Comparison of ENCODE assay signal across 18 cellular contexts in the genomic region with DNA sequence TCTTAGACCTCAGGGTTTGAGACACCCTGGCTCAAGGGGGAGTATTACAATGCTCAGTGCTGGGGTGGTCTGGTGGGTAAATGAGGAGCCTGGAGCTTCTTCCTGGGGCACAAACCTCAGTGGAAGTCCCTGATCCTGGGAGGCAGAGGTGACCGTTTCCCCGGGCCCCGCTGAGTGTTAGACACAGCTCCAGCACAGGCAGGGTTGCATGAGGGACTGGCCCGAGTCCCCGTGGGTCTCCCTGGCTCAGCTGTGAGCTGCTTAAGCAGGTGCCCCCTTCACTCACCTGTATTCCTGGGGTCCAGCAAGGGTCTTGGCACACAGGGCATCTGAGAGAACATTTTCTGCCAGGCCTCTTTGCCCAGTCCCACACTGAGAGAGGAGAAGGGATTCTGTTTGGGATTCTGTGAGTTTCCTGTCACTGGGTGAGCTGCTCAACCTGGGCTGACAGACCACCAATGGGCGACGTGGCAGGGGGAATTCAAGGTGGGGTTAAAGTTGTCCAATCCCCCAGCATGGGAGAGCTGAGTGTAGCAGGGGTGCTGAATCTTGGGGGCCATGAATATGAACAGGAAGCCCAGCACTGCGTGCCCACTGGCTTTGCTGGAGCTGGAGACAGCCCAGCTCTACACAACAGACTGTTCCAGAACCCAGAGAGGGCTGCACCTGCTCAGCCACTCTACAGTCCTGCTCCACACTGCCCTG. TPM values are rescaled to one million over a fixed set of nuclear protein-coding genes. Genes with fewer than 3 reads are reported as not detected.
A peak's percentile ranks its signal among the peaks of the same experiment; 100 is the strongest.
DNase-seq lines count a peak whose midpoint lies in the region; ATAC-seq, FAIRE-seq and TF ChIP-seq lines count a peak whose summit lies in the region.
"Had no signal": no experiment of that assay in that cellular context is flagged by ENCODE, and none has a peak within 500 bp of the region (broad histone marks: within the 10 kb centered on the region; RNA-seq: fewer than 3 reads in every experiment).

No MANE protein-coding gene starts in this region.

- no peaks in the 10 kb centered on the region for H4K20me1 ChIP-seq in BLaER1

- FAIRE-seq in H54 (lab: Jason Lieb, UNC): no peak
- FAIRE-seq: kidney had no signal

- H2BK12ac ChIP-seq in mesenchymal stem cell (ENCODE audit: low read length in 2 of 2): peak overlapping the region; percentile 49 to 79

- TF ChIP-seq POLR2A in H54 (IDR thresholded peaks at IDR 0.05; ENCODE audit: low read depth, low read length): no peak

- ATAC-seq in activated B cell treated with CpG ODN at 0.5 μM for 24 hours (ENCODE audit: low read depth) (no peak), HG03342 (IDR thresholded peaks at IDR 0.05; ENCODE audit: unreplicated experiment) (no peak)

- 94% methylated on average over 8 of the region's 8 CpGs for WGBS in mesenchymal stem cell

- POLR2A ChIA-PET in CD4-positive, alpha-beta memory T cell (lab: Charles Lee; ENCODE audit: partially characterized antibody): interaction anchor here (0.6 to 21.8 kb wide), 3 partner anchors 14 to 34 kb away, joined by 4 to 368 read pairs (median 17); a partner anchor contains a TSS
- POLR2A ChIA-PET in activated B cell treated with CpG ODN at 0.5 μM for 24 hours (lab: Charles Lee): interaction anchor here (0.9 to 17.8 kb wide), 8 partner anchors 19 to 87 kb away, joined by 3 to 1996 read pairs (median 6); a partner anchor contains a TSS

- H3K4me2 ChIP-seq in BLaER1 (peak overlapping the region; percentile 29), mesenchymal stem cell (ENCODE audit: low read length, poor library complexity, severe bottlenecking) (no peak overlapping the region)
- H3K4me2 ChIP-seq: smooth muscle cell had no signal

- H3K4ac ChIP-seq in mesenchymal stem cell (ENCODE audit: low read depth in 1 of 2, low read length in 2 of 2): peak overlapping the region in 1 of 2 experiments; percentile 29

- H2BK120ac ChIP-seq in mesenchymal stem cell (ENCODE audit: low read depth, low read length): peak overlapping the region; percentile 52

- peak overlapping the region; percentile 36 for H4K8ac ChIP-seq in mesenchymal stem cell (ENCODE audit: low read length)

- no peak overlapping the region for H2AK5ac ChIP-seq in mesenchymal stem cell (ENCODE audit: low read length, severe bottlenecking)

- H3K4me3 Mint-ChIP-seq in CD4-positive, alpha-beta memory T cell: peak overlapping the region in 1 of 8 donors; percentile 52
- no peak overlapping the region for H3K4me3 Mint-ChIP-seq in activated B cell treated with CpG ODN at 0.5 μM for 24 hours

- peak overlapping the region; percentile 21 to 70 for H3K18ac ChIP-seq in mesenchymal stem cell (ENCODE audit: low read depth in 1 of 2, low read length in 2 of 2)

- H3K14ac ChIP-seq in mesenchymal stem cell (ENCODE audit: low read length in 2 of 2): no peak overlapping the region

- H3K9ac ChIP-seq in BLaER1 (peak overlapping the region; percentile 57; the same call in 1 of the 2 replicates), mesenchymal stem cell (ENCODE audit: low read length) (no peak overlapping the region)

- no peaks in the 10 kb centered on the region for H3K9me3 Mint-ChIP-seq in CD4-positive, alpha-beta memory T cell
- no peaks in the 10 kb centered on the region for H3K9me3 Mint-ChIP-seq in activated B cell treated with CpG ODN at 0.5 μM for 24 hours

- H3K4me3 ChIP-seq in BLaER1 (no peak overlapping the region), mesenchymal stem cell (ENCODE audit: insufficient read depth in 1 of 2, low read depth in 1 of 2, low read length in 2 of 2) (no peak overlapping the region)
- H3K4me3 ChIP-seq in CD4-positive, alpha-beta memory T cell (ENCODE audit: low read length in 2 of 2): no peak overlapping the region
- H3K4me3 ChIP-seq: dorsolateral prefrontal cortex, esophagus muscularis mucosa, smooth muscle cell, vagina had no signal

- H2BK15ac ChIP-seq in mesenchymal stem cell (ENCODE audit: low read depth, poor library complexity, severe bottlenecking): peak overlapping the region; percentile 80

- H2BK5ac ChIP-seq in mesenchymal stem cell (ENCODE audit: low read depth, low read length, poor library complexity, severe bottlenecking): no peak overlapping the region

- no peak for DNase-seq in CD4-positive, alpha-beta memory T cell
- DNase-seq in activated B cell treated with CpG ODN at 0.5 μM for 24 hours: no peak
- DNase-seq in mesenchymal stem cell: no peak
- DNase-seq in ureter (ENCODE audit: low spot score): no peak
- DNase-seq in H54 (ENCODE audit: insufficient read length, low spot score): no peak
- DNase-seq: brain microvascular endothelial cell; dorsolateral prefrontal cortex; GDM1; kidney; MM.1S; NCI-H1930; NCI-H524; stimulated activated naive CD4-positive, alpha-beta T cell had no signal

- no peak overlapping the region for H3K23ac ChIP-seq in mesenchymal stem cell (ENCODE audit: low read length in 2 of 2)

- no peak overlapping the region for H2AFZ ChIP-seq in mesenchymal stem cell (ENCODE audit: low read depth, low read length)

- H3K79me1 ChIP-seq in mesenchymal stem cell (replicated peaks; ENCODE audit: low read length, poor library complexity, severe bottlenecking): no peaks in the 10 kb centered on the region

- H3K27me3 ChIP-seq in BLaER1 (no peaks in the 10 kb centered on the region), mesenchymal stem cell (ENCODE audit: control insufficient read depth in 1 of 2, insufficient read depth in 1 of 2, low read length in 2 of 2) (no peaks in the 10 kb centered on the region)
- no peaks in the 10 kb centered on the region for H3K27me3 ChIP-seq in CD4-positive, alpha-beta memory T cell (ENCODE audit: insufficient read depth, low read length)
- H3K27me3 ChIP-seq: brain microvascular endothelial cell, dorsolateral prefrontal cortex, esophagus muscularis mucosa, vagina had no signal

- peak overlapping the region; percentile 52 to 92 (median 84) for H3K27ac Mint-ChIP-seq in CD4-positive, alpha-beta memory T cell
- peak overlapping the region; percentile 77 for H3K27ac Mint-ChIP-seq in activated B cell treated with CpG ODN at 0.5 μM for 24 hours

- H3K36me3 Mint-ChIP-seq in CD4-positive, alpha-beta memory T cell: no peaks in the 10 kb centered on the region
- H3K36me3 Mint-ChIP-seq in activated B cell treated with CpG ODN at 0.5 μM for 24 hours (ENCODE audit: low read depth): no peaks in the 10 kb centered on the region

- H3K4me1 Mint-ChIP-seq in CD4-positive, alpha-beta memory T cell: peaks cover 20 to 56% (median 39%) of the 10 kb centered on the region in 4 donors
- H3K4me1 Mint-ChIP-seq in activated B cell treated with CpG ODN at 0.5 μM for 24 hours: peaks cover 62% of the 10 kb centered on the region

- H4K91ac ChIP-seq in mesenchymal stem cell (ENCODE audit: low read length): peak overlapping the region; percentile 52

- H3K27me3 Mint-ChIP-seq in CD4-positive, alpha-beta memory T cell: no peaks in the 10 kb centered on the region
- H3K27me3 Mint-ChIP-seq in activated B cell treated with CpG ODN at 0.5 μM for 24 hours: no peaks in the 10 kb centered on the region

- H3K4me1 ChIP-seq in BLaER1 (peaks cover 81% of the 10 kb centered on the region), mesenchymal stem cell (ENCODE audit: control insufficient read depth, insufficient read depth, low read depth, low read length) (peaks cover 12% of the 10 kb centered on the region)
- H3K4me1 ChIP-seq in CD4-positive, alpha-beta memory T cell (ENCODE audit: insufficient read depth, low read length): peaks cover 36% of the 10 kb centered on the region

- intact Hi-C loops in CD4-positive, alpha-beta memory T cell (cut with micrococcal nuclease): no loop called here
- intact Hi-C loops in activated B cell treated with CpG ODN at 0.5 μM for 24 hours (cut with micrococcal nuclease): no loop called here

- CTCF ChIA-PET in CD4-positive, alpha-beta memory T cell (lab: Charles Lee; ENCODE audit: partially characterized antibody): interaction anchor here (0.9 to 1.4 kb wide), 5 partner anchors 8 to 39 kb away, joined by 3 to 6 read pairs (median 5); no protein-coding TSS in a partner anchor
- CTCF ChIA-PET in activated B cell treated with CpG ODN at 0.5 μM for 24 hours (lab: Charles Lee): interaction anchor here (0.7 to 1.6 kb wide), 2 partner anchors 17 to 29 kb away, joined by 3 to 5 read pairs; no protein-coding TSS in a partner anchor

- H3K9me3 ChIP-seq in BLaER1: peaks cover 8% of the 10 kb centered on the region
- no peaks in the 10 kb centered on the region for H3K9me3 ChIP-seq in CD4-positive, alpha-beta memory T cell (ENCODE audit: control insufficient read depth in 1 of 2, low read length in 2 of 2)
- no peaks in the 10 kb centered on the region for H3K9me3 ChIP-seq in mesenchymal stem cell (ENCODE audit: control insufficient read depth, low read length)
- H3K9me3 ChIP-seq: esophagus muscularis mucosa, vagina had no signal

- H3K27ac ChIP-seq in BLaER1: peak overlapping the region; percentile 33
- no peak overlapping the region for H3K27ac ChIP-seq in CD4-positive, alpha-beta memory T cell (ENCODE audit: low read depth, low read length)
- no peak overlapping the region for H3K27ac ChIP-seq in mesenchymal stem cell (ENCODE audit: low read length, poor library complexity, severe bottlenecking)
- H3K27ac ChIP-seq: brain microvascular endothelial cell, esophagus muscularis mucosa, vagina had no signal

- H3K36me3 ChIP-seq in BLaER1 (no peaks in the 10 kb centered on the region), mesenchymal stem cell (ENCODE audit: control insufficient read depth in 1 of 2, insufficient read depth in 2 of 2, low read depth in 1 of 2, low read length in 2 of 2) (no peaks in the 10 kb centered on the region)
- no peaks in the 10 kb centered on the region for H3K36me3 ChIP-seq in CD4-positive, alpha-beta memory T cell (ENCODE audit: insufficient read depth, low read length)
- H3K36me3 ChIP-seq: brain microvascular endothelial cell, esophagus muscularis mucosa, vagina had no signal

- TF ChIP-seq CTCF in activated B cell treated with CpG ODN at 0.5 μM for 24 hours (IDR thresholded peaks at IDR 0.05): no peak

RNA-seq across cellular contexts. Expression of a gene that starts 29.9 kb away (rescaled TPM):
- total RNA-seq in CD4-positive, alpha-beta memory T cell: 10 to 100 TPM; 23.1 to 24.5 TPM
- polyA plus RNA-seq in CD4-positive, alpha-beta memory T cell: 100 to 1,000 TPM; 154 to 635 TPM
- total RNA-seq in activated B cell treated with CpG ODN at 0.5 μM for 24 hours (175 and 180 TPM in 2 replicates), ureter (525 TPM)
- polyA plus RNA-seq in mesenchymal stem cell (2013, experiment 1 of 2): 109 TPM
- polyA plus RNA-seq in mesenchymal stem cell (2013, experiment 2 of 2): 107 TPM

RNA-seq across cellular contexts. Expression of a gene that starts 51.1 kb away (rescaled TPM):
- 10 to 100 TPM; 26.3 to 26.7 TPM for total RNA-seq in CD4-positive, alpha-beta memory T cell
- polyA plus RNA-seq in CD4-positive, alpha-beta memory T cell: 10 to 100 TPM; 13.4 to 26.2 TPM
- total RNA-seq in activated B cell treated with CpG ODN at 0.5 μM for 24 hours (39.0 and 39.9 TPM in 2 replicates), ureter (44.9 TPM)
- polyA plus RNA-seq in mesenchymal stem cell (2013, experiment 1 of 2): 28.6 TPM
- polyA plus RNA-seq in mesenchymal stem cell (2013, experiment 2 of 2): 27.7 TPM
